In genomic region chr6:114272582-114272981, GRCh38 we compare ENCODE assay signal across 20 cellular contexts.
A peak's percentile ranks its signal among the peaks of the same experiment; 100 is the strongest.
DNase-seq lines count a peak whose midpoint lies in the region; ATAC-seq, FAIRE-seq and TF ChIP-seq lines count a peak whose summit lies in the region.
"Had no signal": no experiment of that assay in that cellular context is flagged by ENCODE, and none has a peak within 500 bp of the region (broad histone marks: within the 10 kb centered on the region; RNA-seq: fewer than 3 reads in every experiment).

No MANE protein-coding gene starts in this region.

- DNase-seq in HuH-7 (ENCODE audit: low spot score) (peak; percentile 20), bronchial epithelial cell (ENCODE audit: low read depth) (no peak), HepG2 (ENCODE audit: low spot score) (peak; percentile 90), HPDE6-E6E7 (ENCODE audit: extremely low spot score) (no peak), NCI-H1436 (lab: John Stamatoyannopoulos, UW) (no peak)
- DNase-seq: C1 segment of cervical spinal cord; CD4-positive, alpha-beta memory T cell; COR-L47; DMS153; DMS79; EL; GF-D8; GM23248; H7; HCEC 1CT had no signal

- no peak overlapping the region for H2AFZ ChIP-seq in HepG2 (ENCODE audit: low read length)
- H2AFZ ChIP-seq: GM23248 had no signal

- no peaks in the 10 kb centered on the region for H3K36me3 ChIP-seq in bronchial epithelial cell (ENCODE audit: control insufficient read depth, insufficient read depth, low read length)
- H3K36me3 ChIP-seq in HepG2 (replicated peaks in 1 of 2; ENCODE audit: control insufficient read depth in 1 of 2, insufficient read depth in 2 of 2, low read length in 2 of 2): no peaks in the 10 kb centered on the region; a peak in 1 of 5 replicates

- FAIRE-seq in bronchial epithelial cell (lab: Jason Lieb, UNC) (peak; percentile 66), HepG2 (lab: Jason Lieb, UNC) (peak; percentile 85)
- FAIRE-seq: GM12891, GM18507, H1 had no signal

- no peaks in the 10 kb centered on the region for H3K79me2 ChIP-seq in HepG2 (ENCODE audit: insufficient read depth, low read length)

- H3K27me3 ChIP-seq in bronchial epithelial cell (ENCODE audit: control insufficient read depth, insufficient read depth, low read length): no peaks in the 10 kb centered on the region
- H3K27me3 ChIP-seq in HepG2 (ENCODE audit: control insufficient read depth in 1 of 2, insufficient read depth in 2 of 2, low read length in 2 of 2): no peaks in the 10 kb centered on the region

- no peak for TF ChIP-seq RAD21 in HepG2 (CRISPR knock-in tag; IDR thresholded peaks at IDR 0.05)

- POLR2A ChIA-PET in HepG2 (lab: Yijun Ruan, JAX): no interaction called here

- ATAC-seq in HepG2 (peak; percentile 100), HG03175 (IDR thresholded peaks at IDR 0.05; ENCODE audit: unreplicated experiment) (no peak), GM18873 (IDR thresholded peaks at IDR 0.05; ENCODE audit: low FRiP score, unreplicated experiment) (no peak)

- H3K27ac ChIP-seq in HepG2 (ENCODE audit: extremely low read length, insufficient read depth, low read length): peak overlapping the region; percentile 37
- H3K27ac ChIP-seq: GM23248 had no signal

- CTCF ChIA-PET in HepG2 (lab: Yijun Ruan, JAX; ENCODE audit: low intra/inter-chr PET ratio, low total read pairs): no interaction called here

- WGBS in HepG2 (ENCODE audit: low lambda C conversion rate): 2% methylated on average over 3 of the region's 3 CpGs

- H3K9ac ChIP-seq in HepG2 (ENCODE audit: insufficient read depth, low read depth, low read length): no peak overlapping the region
- H3K9ac ChIP-seq: GM23248 had no signal

- intact Hi-C loops in HepG2 (cut with micrococcal nuclease; ENCODE audit: unreplicated experiment): loop anchor here (5.0 kb wide), 2 partner anchors 105 to 125 kb away; no protein-coding TSS in a partner anchor

- BruUV-seq in HepG2 (replicated peaks; lab: Mats Ljungman, UMichigan): no TSS peak

- no peak overlapping the region for H3K4me3 ChIP-seq in bronchial epithelial cell (ENCODE audit: low read depth, low read length)
- no peak overlapping the region for H3K4me3 ChIP-seq in HepG2 (replicated peaks in 1 of 3; ENCODE audit: insufficient read depth in 1 of 3, low read depth in 2 of 3, low read length in 3 of 3)
- H3K4me3 ChIP-seq: GM23248 had no signal

- H4K20me1 ChIP-seq in HepG2 (ENCODE audit: insufficient read depth, low read length): no peaks in the 10 kb centered on the region

- no peak for TF ChIP-seq POLR2A in HepG2 (IDR thresholded peaks at IDR 0.05; ENCODE audit: insufficient read depth in 1 of 2, low read depth in 2 of 2, low read length in 2 of 2)

- in situ Hi-C loops in HepG2 (cut with HindIII; ENCODE audit: extremely low pct_ligation_motif_present, low pct_unique_long_range_greater_than_20kb): loop anchor here (5.0 kb wide), 1 partner anchor 105 kb away; no protein-coding TSS in a partner anchor

- TF ChIP-seq EP300 in HepG2 (IDR thresholded peaks at IDR 0.05; ENCODE audit: low read depth in 2 of 2, low read length in 2 of 2) (peak in 1 of 2 experiments; percentile 80; a peak in 2 of 4 replicates), HepG2 (CRISPR knock-in tag; IDR thresholded peaks at IDR 0.05; ENCODE audit: borderline replicate concordance) (peak; percentile 70; the same call in 1 of the 2 replicates)

- no peaks in the 10 kb centered on the region for H3K9me3 ChIP-seq in HepG2 (ENCODE audit: low read length)

- peaks cover 32% of the 10 kb centered on the region for H3K4me1 ChIP-seq in HepG2 (ENCODE audit: insufficient read depth, low read length)

- H3K4me2 ChIP-seq in HepG2 (ENCODE audit: low read depth, low read length): peak overlapping the region; percentile 22

- TF ChIP-seq CTCF in bronchial epithelial cell (IDR thresholded peaks at IDR 0.05; ENCODE audit: insufficient read depth, low read length, severe bottlenecking): no peak
- no peak for TF ChIP-seq CTCF in HepG2 (CRISPR knock-in tag; IDR thresholded peaks at IDR 0.05)

TF ChIP-seq in HepG2, 621 proteins besides CTCF, POLR2A, EP300 and RAD21 (continues in another document):
- TF ChIP-seq HNF4G (IDR thresholded peaks at IDR 0.05; ENCODE audit: borderline replicate concordance, low read depth, low read length): peak; percentile 69; the same call in 1 of the 2 replicates
- TF ChIP-seq HNF4G (CRISPR knock-in tag; IDR thresholded peaks at IDR 0.05; ENCODE audit: borderline replicate concordance, low read depth): no peak; the same call in 1 of the 2 replicates
- 0 out of 2 replicates have a peak, but pooled peaks have one; percentile 21 for TF ChIP-seq HOMEZ (CRISPR knock-in tag; IDR thresholded peaks at IDR 0.05; ENCODE audit: low read depth)
- peak; percentile 63 for TF ChIP-seq ZNF644 (CRISPR knock-in tag; IDR thresholded peaks at IDR 0.05; ENCODE audit: low read depth)
- TF ChIP-seq AKNA (CRISPR knock-in tag; IDR thresholded peaks at IDR 0.05; ENCODE audit: borderline replicate concordance): no peak
- TF ChIP-seq, protein P1, sequence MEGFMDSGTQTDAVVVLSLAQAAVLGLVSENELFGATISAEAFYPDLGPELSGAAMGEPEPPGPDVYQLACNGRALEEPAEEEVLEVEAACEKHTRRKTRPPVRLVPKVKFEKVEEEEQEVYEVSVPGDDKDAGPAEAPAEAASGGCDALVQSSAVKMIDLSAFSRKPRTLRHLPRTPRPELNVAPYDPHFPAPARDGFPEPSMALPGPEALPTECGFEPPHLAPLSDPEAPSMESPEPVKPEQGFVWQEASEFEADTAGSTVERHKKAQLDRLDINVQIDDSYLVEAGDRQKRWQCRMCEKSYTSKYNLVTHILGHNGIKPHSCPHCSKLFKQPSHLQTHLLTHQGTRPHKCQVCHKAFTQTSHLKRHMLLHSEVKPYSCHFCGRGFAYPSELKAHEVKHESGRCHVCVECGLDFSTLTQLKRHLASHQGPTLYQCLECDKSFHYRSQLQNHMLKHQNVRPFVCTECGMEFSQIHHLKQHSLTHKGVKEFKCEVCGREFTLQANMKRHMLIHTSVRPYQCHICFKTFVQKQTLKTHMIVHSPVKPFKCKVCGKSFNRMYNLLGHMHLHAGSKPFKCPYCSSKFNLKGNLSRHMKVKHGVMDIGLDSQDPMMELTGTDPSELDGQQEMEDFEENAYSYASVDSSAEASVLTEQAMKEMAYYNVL (CRISPR knock-in tag; IDR thresholded peaks at IDR 0.05; ENCODE audit: borderline replicate concordance): 0 out of 2 replicates have a peak, but pooled peaks have one; percentile 51
- TF ChIP-seq HMGA1 (CRISPR knock-in tag; conservative IDR thresholded peaks at IDR 0.05): no peak
- peak; percentile 57; the same call in 1 of the 2 replicates for TF ChIP-seq SIX1 (CRISPR knock-in tag; IDR thresholded peaks at IDR 0.05; ENCODE audit: borderline replicate concordance)
- TF ChIP-seq HCFC1 (IDR thresholded peaks at IDR 0.05; ENCODE audit: low read depth, low read length): no peak
- no peak for TF ChIP-seq ZNF615 (CRISPR knock-in tag; IDR thresholded peaks at IDR 0.05; ENCODE audit: borderline replicate concordance)
- peak; percentile 55; the same call in 1 of the 2 replicates for TF ChIP-seq FOXO1 (CRISPR knock-in tag; IDR thresholded peaks at IDR 0.05)
- TF ChIP-seq GATAD1 (CRISPR knock-in tag; IDR thresholded peaks at IDR 0.05): peak; percentile 27; the same call in 1 of the 2 replicates
- TF ChIP-seq HOXD1 (CRISPR knock-in tag; IDR thresholded peaks at IDR 0.05): 0 out of 2 replicates have a peak, but pooled peaks have one; percentile 39
- TF ChIP-seq KDM6A (CRISPR knock-in tag; IDR thresholded peaks at IDR 0.05; ENCODE audit: low read depth): 0 out of 2 replicates have a peak, but pooled peaks have one; percentile 53

Comparison
In these comparisons a context has a peak if more than half of its experiments do, and no peak if none do; other contexts are left out.
1. DNase-seq: peak in HuH-7 (single experiment) and HepG2 (single experiment); none in bronchial epithelial cell (single experiment), HPDE6-E6E7 (single experiment) and NCI-H1436 (single experiment).